ENCODE assay signal across 11 cellular contexts in genomic region chr19:53281947-53282346, GRCh38. TPM values are rescaled to one million over a fixed set of nuclear protein-coding genes. Genes with fewer than 3 reads are reported as not detected.
"Had no signal": no experiment of that assay in that cellular context is flagged by ENCODE, and none has a peak within 500 bp of the region (broad histone marks: within the 10 kb centered on the region; RNA-seq: fewer than 3 reads in every experiment).

No MANE protein-coding gene starts in this region.

RNA-seq across cellular contexts. Expression of gene VN1R4, which starts 14.4 kb away (rescaled TPM):
- total RNA-seq: bronchial epithelial cell; endothelial cell of umbilical vein; esophagus muscularis mucosa; gastroesophageal sphincter; heart right ventricle; lower leg skin; mucosa of gallbladder; naive thymus-derived CD4-positive, alpha-beta T cell; ovary; pulmonary artery endothelial cell; subcutaneous adipose tissue had no signal

RNA-seq across cellular contexts. Expression of gene VN1R2, which starts 23.9 kb away (rescaled TPM):
- total RNA-seq: bronchial epithelial cell; endothelial cell of umbilical vein; esophagus muscularis mucosa; gastroesophageal sphincter; heart right ventricle; lower leg skin; mucosa of gallbladder; naive thymus-derived CD4-positive, alpha-beta T cell; pulmonary artery endothelial cell; subcutaneous adipose tissue had no signal
